Comparison of ENCODE assay signal across 2 cellular contexts in genomic region chr16:81544691-81545365, GRCh38.
TF ChIP-seq lines count a peak whose summit lies in the region.

No MANE protein-coding gene starts in this region.

TF ChIP-seq in IMR-90, 13 proteins besides CTCF, POLR2A, EP300 and RAD21:
- TF ChIP-seq MAFK (IDR thresholded peaks at IDR 0.05; ENCODE audit: low read depth, low read length) (no peak), BHLHE40 (IDR thresholded peaks at IDR 0.05; ENCODE audit: low read depth, low read length) (no peak), RCOR1 (IDR thresholded peaks at IDR 0.05; ENCODE audit: insufficient replicate concordance, low read length) (no peak), FOS (IDR thresholded peaks at IDR 0.05; ENCODE audit: low read depth, low read length) (no peak), USF2 (IDR thresholded peaks at IDR 0.05; ENCODE audit: low read depth, low read length) (no peak), CHD1 (IDR thresholded peaks at IDR 0.05; ENCODE audit: low read depth, low read length) (no peak), MXI1 (IDR thresholded peaks at IDR 0.05; ENCODE audit: borderline replicate concordance, low read depth, low read length) (no peak), MAZ (IDR thresholded peaks at IDR 0.05; ENCODE audit: borderline replicate concordance, low read depth, low read length) (no peak)

TF ChIP-seq in GM12878, 131 proteins besides CTCF, POLR2A, EP300 and RAD21:
- no peak for TF ChIP-seq FOXK2 (IDR thresholded peaks at IDR 0.05)
- TF ChIP-seq KAT2A (conservative IDR thresholded peaks at IDR 0.05; ENCODE audit: control insufficient read depth, low read depth, low read length), result no peak
- no peak for TF ChIP-seq TCF3 (IDR thresholded peaks at IDR 0.05; ENCODE audit: borderline replicate concordance, insufficient read depth, low read depth, low read length)
- 0 out of 2 replicates have a peak, but pooled peaks have one; percentile 38 for TF ChIP-seq HDGF (IDR thresholded peaks at IDR 0.05)
- no peak for TF ChIP-seq POLR2AphosphoS5 (IDR thresholded peaks at IDR 0.05; ENCODE audit: low read length)
- no peak for TF ChIP-seq TAF1 (IDR thresholded peaks at IDR 0.05; ENCODE audit: borderline replicate concordance, low read depth, low read length)
- TF ChIP-seq SIX5 (IDR thresholded peaks at IDR 0.05; ENCODE audit: low read depth, low read length, severe bottlenecking), result no peak
- no peak for TF ChIP-seq SIN3A (IDR thresholded peaks at IDR 0.05; ENCODE audit: low read depth, low read length)
- TF ChIP-seq RUNX3 (IDR thresholded peaks at IDR 0.05; ENCODE audit: low read length), result 0 out of 2 replicates have a peak, but pooled peaks have one; percentile 18
- no peak for TF ChIP-seq ATF7 (IDR thresholded peaks at IDR 0.05; ENCODE audit: low read depth)
- TF ChIP-seq YY1 (IDR thresholded peaks at IDR 0.05; ENCODE audit: low read depth, low read length), result no peak
- TF ChIP-seq NR2C2 (IDR thresholded peaks at IDR 0.05; ENCODE audit: borderline replicate concordance, control insufficient read depth, insufficient read length, low read depth), result no peak
- TF ChIP-seq ZBTB33 (IDR thresholded peaks at IDR 0.05), result no peak
- TF ChIP-seq E2F8 (IDR thresholded peaks at IDR 0.05; ENCODE audit: low read depth, partially characterized antibody), result no peak
- 0 out of 4 replicates have a peak, but pooled peaks of 1 of the 2 experiments have one; percentile 38 for TF ChIP-seq ETV6 (conservative IDR thresholded peaks at IDR 0.05 in 1 of 2, IDR thresholded peaks at IDR 0.05 in 1 of 2; ENCODE audit: borderline replicate concordance in 1 of 2, low read depth in 1 of 2)
- TF ChIP-seq NFXL1 (IDR thresholded peaks at IDR 0.05; ENCODE audit: borderline replicate concordance), result no peak
- no peak for TF ChIP-seq SUZ12 (IDR thresholded peaks at IDR 0.05; ENCODE audit: unreplicated experiment)
- no peak for TF ChIP-seq FOXM1 (IDR thresholded peaks at IDR 0.05; ENCODE audit: low read depth, low read length)
